In the genomic region with DNA sequence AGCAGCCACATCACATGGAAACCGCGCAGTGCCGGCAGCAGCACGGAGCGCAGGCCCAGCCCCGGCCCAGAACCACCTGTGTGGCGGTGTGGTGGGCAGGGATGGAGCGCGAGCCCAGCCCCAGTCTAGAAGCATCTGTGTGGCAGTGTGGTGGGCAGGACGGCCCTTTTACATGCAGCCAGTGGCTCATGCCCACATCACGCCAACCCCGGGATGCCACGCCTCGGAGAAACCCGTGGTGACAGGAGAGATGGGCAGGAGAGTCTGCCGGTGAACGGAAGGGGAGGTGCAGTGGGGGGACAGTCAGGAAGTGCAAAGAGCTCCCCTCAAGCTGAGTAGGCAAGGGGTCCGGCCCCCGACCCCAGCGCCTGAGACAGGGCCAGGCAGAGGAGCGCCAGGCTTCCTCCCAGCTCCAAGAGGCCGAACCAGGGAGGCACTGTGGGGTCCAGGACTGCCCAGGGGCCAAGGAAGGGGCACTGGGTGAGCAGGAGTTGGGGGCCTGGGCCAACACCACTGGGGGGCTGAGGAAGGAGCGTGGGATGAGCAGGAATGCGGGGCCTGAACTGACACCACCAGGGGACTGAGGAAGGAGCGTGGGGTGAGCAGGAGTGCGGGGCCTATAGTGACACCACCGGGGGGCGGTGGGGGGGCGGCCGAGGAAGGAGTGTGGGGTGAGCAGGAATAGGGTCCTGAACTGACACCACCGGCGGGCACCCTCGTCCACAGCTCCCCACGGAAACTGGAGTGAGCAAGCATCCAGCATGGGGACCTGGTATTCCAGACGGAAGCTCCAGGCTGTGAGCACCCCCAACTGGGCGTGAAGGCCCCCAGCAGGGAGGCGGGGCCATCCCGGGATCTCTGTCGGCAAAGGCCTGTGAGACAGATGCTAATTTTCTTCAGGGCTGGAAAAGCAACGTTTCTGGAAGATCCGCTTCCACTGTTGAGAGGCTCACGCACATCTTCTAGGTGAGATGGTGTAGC, we compare ENCODE assay signal across 18 cellular contexts. TPM values are rescaled to one million over a fixed set of nuclear protein-coding genes. Genes with fewer than 3 reads are reported as not detected.
DNase-seq lines count a peak whose midpoint lies in the region; ATAC-seq and TF ChIP-seq lines count a peak whose summit lies in the region.
"Had no signal": no experiment of that assay in that cellular context is flagged by ENCODE, and none has a peak within 500 bp of the region (broad histone marks: within the 10 kb centered on the region; RNA-seq: fewer than 3 reads in every experiment).

No MANE protein-coding gene starts in this region.

- no peaks in the 10 kb centered on the region for H3K27me3 Mint-ChIP-seq in T-helper 17 cell
- peaks cover 20% of the 10 kb centered on the region for H3K27me3 Mint-ChIP-seq in endothelial cell (ENCODE audit: unreplicated experiment)

- WGBS in right cardiac atrium = 88% methylated on average over 42 of the region's 42 CpGs

- no peak overlapping the region for H3K4me2 ChIP-seq in OCI-LY7 (ENCODE audit: low read length)

- H3K4me1 Mint-ChIP-seq in T-helper 17 cell (peaks cover 15% of the 10 kb centered on the region), endothelial cell (ENCODE audit: unreplicated experiment) (no peaks in the 10 kb centered on the region)
- H3K4me1 Mint-ChIP-seq: CD14-positive monocyte had no signal

- POLR2A ChIA-PET in OCI-LY7 (lab: Charles Lee) = interaction anchor here (0.7 kb wide), 1 partner anchor 319 kb away, joined by 3 read pairs; no protein-coding TSS in a partner anchor

- peak in 2 of 3 donors; percentile 39 to 61 for DNase-seq in right cardiac atrium
- no peak for DNase-seq in cardiac septum (ENCODE audit: low spot score)
- no peak for DNase-seq in T-helper 17 cell
- DNase-seq in endothelial cell (ENCODE audit: low spot score) = no peak
- no peak for DNase-seq in OCI-LY7 (ENCODE audit: low spot score)
- no peak for DNase-seq in BE2C
- DNase-seq: HCEC 1CT, KG1, NCI-H1092 treated with DMSO at 0.1 percent for 48 hours, NCI-H146, NCI-H2029, NCI-H2227 treated with DMSO at 0.1 percent for 48 hours, NCI-H510A treated with DMSO at 0.1 percent for 48 hours, NCI-H82, OCI-M1 had no signal

- no peaks in the 10 kb centered on the region for H3K27me3 ChIP-seq in right cardiac atrium (ENCODE audit: control insufficient read depth, insufficient read depth)
- no peaks in the 10 kb centered on the region for H3K27me3 ChIP-seq in BE2C

- H3K4me3 ChIP-seq in right cardiac atrium (ENCODE audit: low read length) (no peak overlapping the region), OCI-LY7 (ENCODE audit: low read depth, low read length, poor library complexity, severe bottlenecking) (no peak overlapping the region), BE2C (ENCODE audit: low read depth, low read length) (no peak overlapping the region)

- peaks cover 8% of the 10 kb centered on the region for H3K36me3 Mint-ChIP-seq in T-helper 17 cell (ENCODE audit: low read depth)
- peaks cover 41% of the 10 kb centered on the region for H3K36me3 Mint-ChIP-seq in endothelial cell (ENCODE audit: low read depth, unreplicated experiment)

- CTCF ChIA-PET in OCI-LY7 (lab: Charles Lee; ENCODE audit: unreplicated experiment) = no interaction called here

- no peaks in the 10 kb centered on the region for H3K79me2 ChIP-seq in OCI-LY7 (ENCODE audit: insufficient read depth, low read depth, low read length)

- no peaks in the 10 kb centered on the region for H3K9me3 Mint-ChIP-seq in endothelial cell (ENCODE audit: unreplicated experiment)

- intact Hi-C loops in right cardiac atrium (cut with DNase I) = no loop called here
- intact Hi-C loops in cardiac septum (cut with DNase I) = no loop called here
- intact Hi-C loops in OCI-LY7 (cut with micrococcal nuclease; ENCODE audit: unreplicated experiment) = no loop called here

- H3K27ac Mint-ChIP-seq in T-helper 17 cell (peak overlapping the region; percentile 63), endothelial cell (ENCODE audit: unreplicated experiment) (no peak overlapping the region)

- no peaks in the 10 kb centered on the region for H4K20me1 ChIP-seq in OCI-LY7 (ENCODE audit: insufficient read depth, low read length)

- no peaks in the 10 kb centered on the region for H3K4me1 ChIP-seq in right cardiac atrium (ENCODE audit: control insufficient read depth, insufficient read depth, low read length)
- no peaks in the 10 kb centered on the region for H3K4me1 ChIP-seq in OCI-LY7 (ENCODE audit: insufficient read depth, low read length, poor library complexity, severe bottlenecking)
- H3K4me1 ChIP-seq in BE2C = peaks cover 6% of the 10 kb centered on the region; the same call in 1 of the 2 replicates

- no peak overlapping the region for H3K27ac ChIP-seq in right cardiac atrium (ENCODE audit: low read length)
- H3K27ac ChIP-seq in OCI-LY7 (ENCODE audit: low read depth, low read length, poor library complexity, severe bottlenecking) = no peak overlapping the region
- H3K27ac ChIP-seq: HL-60 had no signal

- H3K36me3 ChIP-seq in OCI-LY7 (ENCODE audit: insufficient read depth, low read length) (peaks cover 46% of the 10 kb centered on the region), BE2C (peaks cover 8% of the 10 kb centered on the region; the same call in 1 of the 2 replicates)

- ATAC-seq in right cardiac atrium = no peak
- peak; percentile 10 for ATAC-seq in T-helper 17 cell
- no peak for ATAC-seq in GM21825 (IDR thresholded peaks at IDR 0.05; ENCODE audit: unreplicated experiment)

- no TSS peak for BruUV-seq in OCI-LY7 (replicated peaks; lab: Mats Ljungman, UMichigan)

- H2AFZ ChIP-seq in OCI-LY7 (ENCODE audit: low read length) = no peak overlapping the region

- no peaks in the 10 kb centered on the region for H3K9me2 ChIP-seq in OCI-LY7 (ENCODE audit: insufficient read depth, low read length)

- no peaks in the 10 kb centered on the region for H3K9me3 ChIP-seq in right cardiac atrium (ENCODE audit: control insufficient read depth, low read length)
- H3K9me3 ChIP-seq in T-helper 17 cell (ENCODE audit: control insufficient read depth, low read length, poor library complexity, severe bottlenecking) = no peaks in the 10 kb centered on the region
- H3K9me3 ChIP-seq in OCI-LY7 (ENCODE audit: low read length) = 0 out of 2 replicates have a peak, but pooled peaks cover 4% of the 10 kb centered on the region
- peaks cover 2% of the 10 kb centered on the region; the same call in 1 of the 2 replicates for H3K9me3 ChIP-seq in BE2C

- TF ChIP-seq CTCF in endothelial cell (IDR thresholded peaks at IDR 0.05; ENCODE audit: unreplicated experiment) (no peak), OCI-LY7 (conservative IDR thresholded peaks at IDR 0.05; ENCODE audit: low read length) (no peak), BE2C (IDR thresholded peaks at IDR 0.05; ENCODE audit: low read depth, low read length) (no peak)

- H3K4me3 Mint-ChIP-seq in T-helper 17 cell (no peak overlapping the region), endothelial cell (ENCODE audit: unreplicated experiment) (peak overlapping the region; percentile 56)
- H3K4me3 Mint-ChIP-seq: CD14-positive monocyte had no signal

RNA-seq across cellular contexts. Expression of a gene that starts 28.8 kb away (rescaled TPM):
- total RNA-seq in right cardiac atrium (10 to 100 TPM; 35.5 to 40.2 (median 37.6) TPM), cardiac septum (36.1 TPM), T-helper 17 cell (100 to 1,000 TPM; 192 to 215 TPM), endothelial cell (ENCODE audit: unreplicated experiment) (112 TPM), OCI-LY7 (2022) (107 and 111 TPM in 2 replicates)
- polyA plus RNA-seq in right cardiac atrium = 45.6 TPM
- 77.5 and 86.1 TPM in 2 replicates for total RNA-seq in OCI-LY7 (2014; rRNA removed; shearing (Covaris generic))
- polyA plus RNA-seq in BE2C (2012; ENCODE audit: insufficient read depth, insufficient read length, low read depth) = 111 TPM

RNA-seq across cellular contexts. Expression of a gene that starts 28.9 kb away (rescaled TPM):
- total RNA-seq in right cardiac atrium (10 to 100 TPM; 20.9 to 26.0 (median 23.0) TPM), cardiac septum (22.7 TPM), T-helper 17 cell (10 to 100 TPM; 36.9 to 43.6 TPM), endothelial cell (ENCODE audit: unreplicated experiment) (31.4 TPM), OCI-LY7 (2022) (31.9 and 33.1 TPM in 2 replicates)
- 31.1 TPM for polyA plus RNA-seq in right cardiac atrium
- total RNA-seq in OCI-LY7 (2014; rRNA removed; shearing (Covaris generic)) = 7.1 and 12.5 TPM in 2 replicates
- polyA plus RNA-seq in BE2C (2012; ENCODE audit: insufficient read depth, insufficient read length, low read depth) = 146 TPM

Comparison
In these comparisons a context has a peak if more than half of its experiments do, and no peak if none do; other contexts are left out.
1. DNase-seq: peak in right cardiac atrium (2 of 3); none in cardiac septum (single experiment), T-helper 17 cell (0 of 3), endothelial cell (single experiment), OCI-LY7 (single experiment) and BE2C (single experiment).